Comparison of ENCODE assay signal across 8 cellular contexts in the genomic region with DNA sequence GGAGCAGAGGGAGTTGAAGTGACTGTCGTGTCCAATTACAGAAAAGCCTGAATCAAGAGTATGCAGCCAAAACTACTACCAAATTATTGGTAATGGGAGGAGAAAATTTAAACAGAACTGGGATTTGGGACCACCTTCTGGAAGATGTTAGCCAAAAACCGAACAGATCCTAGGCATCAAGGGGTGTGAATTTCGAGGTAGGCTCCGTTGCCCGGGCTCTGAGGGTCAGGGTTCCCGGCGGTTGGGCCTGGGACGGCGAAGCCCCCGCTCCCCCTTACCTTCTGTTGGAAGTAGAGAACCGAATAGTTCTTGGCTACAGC. TPM values are rescaled to one million over a fixed set of nuclear protein-coding genes. Genes with fewer than 3 reads are reported as not detected.
A peak's percentile ranks its signal among the peaks of the same experiment; 100 is the strongest.
DNase-seq lines count a peak whose midpoint lies in the region; ATAC-seq and TF ChIP-seq lines count a peak whose summit lies in the region.

No MANE protein-coding gene starts in this region.

- H3K36me3 ChIP-seq in left ventricle myocardium inferior (no peaks in the 10 kb centered on the region), spleen (no peaks in the 10 kb centered on the region)

- peak overlapping the region; percentile 91 for H3K27ac ChIP-seq in left ventricle myocardium inferior (replicated peaks)
- H3K27ac ChIP-seq in spleen = peak overlapping the region; percentile 74 to 98 (median 95)

- H3K4me1 Mint-ChIP-seq in activated CD8-positive, alpha-beta memory T cell treated with anti-CD3 and anti-CD28 coated beads, Interleukin-2, amount 10 ng/mL, durations not matched to agents 7 days and 5 days = peaks cover 54% of the 10 kb centered on the region

- H3K4me3 Mint-ChIP-seq in activated CD8-positive, alpha-beta memory T cell treated with anti-CD3 and anti-CD28 coated beads, Interleukin-2, amount 10 ng/mL, durations not matched to agents 7 days and 5 days = peak overlapping the region; percentile 91

- peaks cover 54% of the 10 kb centered on the region for H3K4me1 ChIP-seq in left ventricle myocardium inferior
- H3K4me1 ChIP-seq in spleen = peaks cover 12 to 73% (median 59%) of the 10 kb centered on the region in 6 donors

- H3K27me3 Mint-ChIP-seq in activated CD8-positive, alpha-beta memory T cell treated with anti-CD3 and anti-CD28 coated beads, Interleukin-2, amount 10 ng/mL, durations not matched to agents 7 days and 5 days = no peaks in the 10 kb centered on the region

- CTCF ChIA-PET in activated CD8-positive, alpha-beta memory T cell treated with anti-CD3 and anti-CD28 coated beads, Interleukin-2, amount 10 ng/mL, durations not matched to agents 7 days and 5 days (lab: Charles Lee) = interaction anchor here (0.9 to 5.3 kb wide), 8 partner anchors 33 to 393 kb away, joined by 3 to 43 read pairs (median 4); partner anchors contain the start of gene PCF11

- no peaks in the 10 kb centered on the region for H3K9me3 Mint-ChIP-seq in activated CD8-positive, alpha-beta memory T cell treated with anti-CD3 and anti-CD28 coated beads, Interleukin-2, amount 10 ng/mL, durations not matched to agents 7 days and 5 days (ENCODE audit: low read depth)

- WGBS in spleen, 5 donors = 0 to 3% (median 2%) methylated on average over 11 of the region's 11 CpGs

- intact Hi-C loops in left ventricle myocardium inferior (cut with micrococcal nuclease) = loop anchor here (5.0 to 10.0 kb wide), 3 partner anchors 257 to 355 kb away; partner anchors contain the start of genes ANKRD42 and PCF11
- intact Hi-C loops in spleen (cut with DNase I; ENCODE audit: low total_unique reads) = loop anchor here (5.0 to 10.0 kb wide), 4 partner anchors 33 to 345 kb away; partner anchors contain the start of genes ANKRD42 and RAB30
- intact Hi-C loops in sciatic nerve (cut with DNase I) = no loop called here

- no peaks in the 10 kb centered on the region for H3K9me3 ChIP-seq in left ventricle myocardium inferior (replicated peaks)
- no peaks in the 10 kb centered on the region for H3K9me3 ChIP-seq in spleen

- DNase-seq in activated CD8-positive, alpha-beta memory T cell treated with anti-CD3 and anti-CD28 coated beads, Interleukin-2, amount 10 ng/mL, durations not matched to agents 7 days and 5 days = no peak
- no peak for DNase-seq in activated CD8-positive, alpha-beta memory T cell treated with anti-CD3 and anti-CD28 coated beads, Interleukin-2, amount 50 U/mL, for 48 hours
- DNase-seq in SW480 (ENCODE audit: low spot score) = peak; percentile 9
- DNase-seq in left ventricle myocardium inferior = no peak
- DNase-seq in spleen = no peak
- no peak for DNase-seq in sciatic nerve (ENCODE audit: low spot score)
- no peak for DNase-seq in 8988T

- TF ChIP-seq CTCF in left ventricle myocardium inferior (IDR thresholded peaks at IDR 0.05; ENCODE audit: borderline replicate concordance) (no peak), spleen (IDR thresholded peaks at IDR 0.05 in 8 of 11, conservative IDR thresholded peaks at IDR 0.05 in 3 of 11) (no peak)

- no peak for ATAC-seq in activated CD8-positive, alpha-beta memory T cell treated with anti-CD3 and anti-CD28 coated beads, Interleukin-2, amount 10 ng/mL, durations not matched to agents 7 days and 5 days
- ATAC-seq in sciatic nerve (no peak), HG03354 (IDR thresholded peaks at IDR 0.05; ENCODE audit: poor library complexity, severe bottlenecking, unreplicated experiment) (no peak)

- peaks cover 3% of the 10 kb centered on the region for H3K36me3 Mint-ChIP-seq in activated CD8-positive, alpha-beta memory T cell treated with anti-CD3 and anti-CD28 coated beads, Interleukin-2, amount 10 ng/mL, durations not matched to agents 7 days and 5 days

- no peak for TF ChIP-seq POLR2A in spleen (IDR thresholded peaks at IDR 0.05)

- peak overlapping the region; percentile 82 for H3K4me3 ChIP-seq in left ventricle myocardium inferior
- H3K4me3 ChIP-seq in spleen = peak overlapping the region; percentile 51 to 86 (median 60)

- peak overlapping the region; percentile 99 for H3K27ac Mint-ChIP-seq in activated CD8-positive, alpha-beta memory T cell treated with anti-CD3 and anti-CD28 coated beads, Interleukin-2, amount 10 ng/mL, durations not matched to agents 7 days and 5 days

- H3K27me3 ChIP-seq in left ventricle myocardium inferior (ENCODE audit: low read depth) (no peaks in the 10 kb centered on the region), spleen (replicated peaks in 1 of 7) (peaks cover 0 to 25% (median 4%) of the 10 kb centered on the region in 7 donors)

RNA-seq across cellular contexts. Expression of gene PRCP, which starts 0.3 kb away (rescaled TPM):
- 10 to 100 TPM; 17.3 to 21.8 TPM for total RNA-seq in activated CD8-positive, alpha-beta memory T cell treated with anti-CD3 and anti-CD28 coated beads, Interleukin-2, amount 10 ng/mL, durations not matched to agents 7 days and 5 days
- total RNA-seq in left ventricle myocardium inferior (40.2 TPM), spleen (10 to 100 TPM; 54.5 to 85.7 (median 66.7) TPM), sciatic nerve (82.7 TPM)
- 10 to 100 TPM; 22.2 to 32.9 (median 29.1) TPM for polyA plus RNA-seq in spleen

RNA-seq across cellular contexts. Expression of gene DDIAS, which starts 1.6 kb away (rescaled TPM):
- total RNA-seq in activated CD8-positive, alpha-beta memory T cell treated with anti-CD3 and anti-CD28 coated beads, Interleukin-2, amount 10 ng/mL, durations not matched to agents 7 days and 5 days = 10 to 100 TPM; 12.0 to 16.2 TPM
- total RNA-seq in left ventricle myocardium inferior (0.58 TPM), spleen (10 to 100 TPM in 3 of 7 donors, 1 to 10 TPM in 4; 3.9 to 11.1 (median 8.2) TPM), sciatic nerve (0.80 TPM)
- polyA plus RNA-seq in spleen = 1 to 10 TPM; 1.5 to 4.1 (median 1.7) TPM
